In genomic region chr13:102235689-102236088, GRCh38 we compare ENCODE assay signal across 1 cellular context.
TF ChIP-seq lines count a peak whose summit lies in the region.

No MANE protein-coding gene starts in this region.

TF ChIP-seq in GM23338, 12 proteins besides CTCF, POLR2A, EP300 and RAD21 (continued from another document):
- TF ChIP-seq ETS1 (IDR thresholded peaks at IDR 0.05), result no peak
